Comparison of ENCODE assay signal across 8 cellular contexts in the genomic region with DNA sequence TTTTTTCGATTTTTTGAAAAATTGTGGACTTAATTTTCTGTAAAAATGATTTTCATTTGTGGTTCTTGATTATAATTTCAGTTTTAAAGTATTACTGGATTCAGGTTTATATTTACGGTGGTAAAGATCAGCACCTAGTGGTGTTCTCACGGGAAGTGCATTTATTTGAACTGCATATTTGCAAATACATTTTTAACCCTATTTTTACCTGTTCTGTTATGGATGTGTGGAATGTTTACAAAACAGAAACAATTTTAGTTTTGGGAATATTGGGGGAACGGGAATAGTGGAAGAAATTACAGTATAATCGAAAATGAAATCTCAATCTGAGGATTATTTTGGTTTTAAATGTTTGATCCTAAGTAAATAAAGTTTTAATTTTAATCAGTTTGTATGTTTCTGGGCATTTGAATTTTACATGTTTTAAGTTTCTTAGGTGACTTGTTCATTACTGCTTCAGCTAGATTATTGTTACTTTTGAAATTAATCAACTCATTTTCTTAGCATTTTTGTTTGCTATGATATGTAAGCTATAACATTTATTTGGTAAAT. TPM values are rescaled to one million over a fixed set of nuclear protein-coding genes. Genes with fewer than 3 reads are reported as not detected.
A peak's percentile ranks its signal among the peaks of the same experiment; 100 is the strongest.
DNase-seq lines count a peak whose midpoint lies in the region; ATAC-seq and TF ChIP-seq lines count a peak whose summit lies in the region.

No MANE protein-coding gene starts in this region.

- H3K27me3 ChIP-seq in SK-N-SH (ENCODE audit: insufficient read depth) (no peaks in the 10 kb centered on the region), NT2/D1 (ENCODE audit: insufficient read depth, insufficient read length) (no peaks in the 10 kb centered on the region)

- peak overlapping the region; percentile 90 for H2AFZ ChIP-seq in SK-N-SH (ENCODE audit: low read depth)

- no peak for ATAC-seq in SK-N-SH treated with all-trans-retinoic acid at 6 μM for 48 hours
- no peak for ATAC-seq in mucosa of descending colon
- no peak for ATAC-seq in GM18873 (IDR thresholded peaks at IDR 0.05; ENCODE audit: low FRiP score, unreplicated experiment)
- ATAC-seq in HG02759 (IDR thresholded peaks at IDR 0.05; ENCODE audit: unreplicated experiment): no peak

- no peak; the same call in 1 of the 2 replicates for TF ChIP-seq CTCF in SK-N-SH (IDR thresholded peaks at IDR 0.05)
- TF ChIP-seq CTCF in mucosa of descending colon (IDR thresholded peaks at IDR 0.05): no peak

- peaks cover 46% of the 10 kb centered on the region for H3K79me2 ChIP-seq in SK-N-SH (ENCODE audit: insufficient read depth)

- CTCF ChIA-PET in SK-N-SH (lab: Yijun Ruan, JAX): interaction anchor here (0.9 to 2.2 kb wide), 7 partner anchors 11 to 128 kb away, joined by 3 to 10 read pairs (median 4); no protein-coding TSS in a partner anchor

- TF ChIP-seq RAD21 in SK-N-SH (IDR thresholded peaks at IDR 0.05; ENCODE audit: low read length): no peak

- H4K20me1 ChIP-seq in SK-N-SH (ENCODE audit: insufficient read depth): no peaks in the 10 kb centered on the region

- POLR2A ChIA-PET in SK-N-SH (lab: Yijun Ruan, JAX): interaction anchor here (0.7 to 1.4 kb wide), 3 partner anchors 18 to 108 kb away, joined by 3 to 10 read pairs (median 7); no protein-coding TSS in a partner anchor

- peak overlapping the region; percentile 94 to 95 for H3K27ac ChIP-seq in SK-N-SH (ENCODE audit: low read depth in 2 of 2, low read length in 1 of 2)

- no peak for TF ChIP-seq EP300 in SK-N-SH (IDR thresholded peaks at IDR 0.05; ENCODE audit: borderline replicate concordance in 1 of 2, low read depth in 1 of 2, low read length in 1 of 2)

- H3F3A ChIP-seq in SK-N-SH (replicated peaks; ENCODE audit: insufficient read depth): peaks cover 21% of the 10 kb centered on the region

- H3K9me3 ChIP-seq in SK-N-SH: no peaks in the 10 kb centered on the region
- peaks cover 6% of the 10 kb centered on the region; the same call in 1 of the 2 replicates for H3K9me3 ChIP-seq in NT2/D1 (ENCODE audit: insufficient read depth, low read length)
- H3K9me3 ChIP-seq in mucosa of descending colon: no peaks in the 10 kb centered on the region

- H3K4me3 ChIP-seq in SK-N-SH (ENCODE audit: low read depth in 2 of 2, low read length in 1 of 2): peak overlapping the region; percentile 70 to 91
- peak overlapping the region; percentile 54 for H3K4me3 ChIP-seq in NT2/D1 (ENCODE audit: insufficient read length, low read depth)
- H3K4me3 ChIP-seq in mucosa of descending colon: peak overlapping the region; percentile 56

- H3K36me3 ChIP-seq in SK-N-SH (replicated peaks in 1 of 2; ENCODE audit: control insufficient read depth in 1 of 2, insufficient read depth in 2 of 2, low read length in 1 of 2) (peaks cover 0 to 10% of the 10 kb centered on the region in 2 experiments), NT2/D1 (ENCODE audit: insufficient read depth, insufficient read length, low read length) (peaks cover 7% of the 10 kb centered on the region), mucosa of descending colon (ENCODE audit: low read depth) (no peaks in the 10 kb centered on the region)

- peak overlapping the region; percentile 72 for H3K4me2 ChIP-seq in SK-N-SH

- 23% methylated on average over 5 of the region's 5 CpGs for WGBS in SK-N-SH (ENCODE audit: low lambda C conversion rate)

- DNase-seq in SK-N-SH (no peak), NT2/D1 (ENCODE audit: low read depth, low spot score) (peak; percentile 23), dermis blood vessel endothelial cell (peak; percentile 53), mucosa of descending colon (no peak)
- DNase-seq in activated CD8-positive, alpha-beta memory T cell treated with anti-CD3 and anti-CD28 coated beads for 24 hours: no peak

- no peaks in the 10 kb centered on the region for H3K9me2 ChIP-seq in SK-N-SH

- peak overlapping the region; percentile 80; the same call in 1 of the 2 replicates for H3K9ac ChIP-seq in SK-N-SH
- H3K9ac ChIP-seq in NT2/D1 (ENCODE audit: insufficient read length, low read depth): peak overlapping the region; percentile 25

- H3K4me1 ChIP-seq in SK-N-SH (ENCODE audit: control insufficient read depth in 1 of 2, insufficient read depth in 2 of 2, low read depth in 1 of 2, low read length in 1 of 2): no peaks in the 10 kb centered on the region; a peak in 1 of 4 replicates
- no peaks in the 10 kb centered on the region for H3K4me1 ChIP-seq in NT2/D1 (ENCODE audit: insufficient read depth, insufficient read length)
- H3K4me1 ChIP-seq in mucosa of descending colon (ENCODE audit: low read depth): no peaks in the 10 kb centered on the region

- intact Hi-C loops in mucosa of descending colon (cut with DNase I, micrococcal nuclease): loop anchor here (5.0 to 10.0 kb wide), 3 partner anchors 109 to 181 kb away; no protein-coding TSS in a partner anchor

TF ChIP-seq in SK-N-SH, 30 proteins besides CTCF, POLR2A, EP300 and RAD21 (continues in another document):
- TF ChIP-seq, protein P1, sequence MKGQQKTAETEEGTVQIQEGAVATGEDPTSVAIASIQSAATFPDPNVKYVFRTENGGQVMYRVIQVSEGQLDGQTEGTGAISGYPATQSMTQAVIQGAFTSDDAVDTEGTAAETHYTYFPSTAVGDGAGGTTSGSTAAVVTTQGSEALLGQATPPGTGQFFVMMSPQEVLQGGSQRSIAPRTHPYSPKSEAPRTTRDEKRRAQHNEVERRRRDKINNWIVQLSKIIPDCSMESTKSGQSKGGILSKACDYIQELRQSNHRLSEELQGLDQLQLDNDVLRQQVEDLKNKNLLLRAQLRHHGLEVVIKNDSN (IDR thresholded peaks at IDR 0.05; ENCODE audit: borderline replicate concordance, low read depth): no peak
- TF ChIP-seq MXI1 (IDR thresholded peaks at IDR 0.05; ENCODE audit: low read depth, low read length) (no peak), MEF2A (IDR thresholded peaks at IDR 0.05; ENCODE audit: borderline replicate concordance, low read depth) (no peak), RXRA (IDR thresholded peaks at IDR 0.05; ENCODE audit: borderline replicate concordance, low read depth) (no peak), RCOR1 (IDR thresholded peaks at IDR 0.05; ENCODE audit: low read length) (no peak), RFX5 (IDR thresholded peaks at IDR 0.05; ENCODE audit: low read length) (no peak), NFIC (IDR thresholded peaks at IDR 0.05; ENCODE audit: borderline replicate concordance) (no peak), NRF1 (IDR thresholded peaks at IDR 0.05; ENCODE audit: low read depth, low read length) (no peak), SIN3A (IDR thresholded peaks at IDR 0.05; ENCODE audit: borderline replicate concordance, low read depth, low read length) (no peak), YY1 (IDR thresholded peaks at IDR 0.05; ENCODE audit: low read depth) (no peak), GATA2 (CRISPR knock-in tag; IDR thresholded peaks at IDR 0.05) (no peak)

TF ChIP-seq in SK-N-SH treated with all-trans-retinoic acid at 6 μM for 48 hours, 23 proteins besides CTCF, POLR2A, EP300 and RAD21:
- TF ChIP-seq, protein P2, sequence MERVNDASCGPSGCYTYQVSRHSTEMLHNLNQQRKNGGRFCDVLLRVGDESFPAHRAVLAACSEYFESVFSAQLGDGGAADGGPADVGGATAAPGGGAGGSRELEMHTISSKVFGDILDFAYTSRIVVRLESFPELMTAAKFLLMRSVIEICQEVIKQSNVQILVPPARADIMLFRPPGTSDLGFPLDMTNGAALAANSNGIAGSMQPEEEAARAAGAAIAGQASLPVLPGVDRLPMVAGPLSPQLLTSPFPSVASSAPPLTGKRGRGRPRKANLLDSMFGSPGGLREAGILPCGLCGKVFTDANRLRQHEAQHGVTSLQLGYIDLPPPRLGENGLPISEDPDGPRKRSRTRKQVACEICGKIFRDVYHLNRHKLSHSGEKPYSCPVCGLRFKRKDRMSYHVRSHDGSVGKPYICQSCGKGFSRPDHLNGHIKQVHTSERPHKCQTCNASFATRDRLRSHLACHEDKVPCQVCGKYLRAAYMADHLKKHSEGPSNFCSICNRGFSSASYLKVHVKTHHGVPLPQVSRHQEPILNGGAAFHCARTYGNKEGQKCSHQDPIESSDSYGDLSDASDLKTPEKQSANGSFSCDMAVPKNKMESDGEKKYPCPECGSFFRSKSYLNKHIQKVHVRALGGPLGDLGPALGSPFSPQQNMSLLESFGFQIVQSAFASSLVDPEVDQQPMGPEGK (CRISPR knock-in tag; IDR thresholded peaks at IDR 0.05; ENCODE audit: borderline replicate concordance): no peak
- TF ChIP-seq ESRRG (CRISPR knock-in tag; IDR thresholded peaks at IDR 0.05) (no peak), RARB (CRISPR knock-in tag; IDR thresholded peaks at IDR 0.05) (no peak), PPARA (CRISPR knock-in tag; IDR thresholded peaks at IDR 0.05; ENCODE audit: borderline replicate concordance) (no peak), ZC3H10 (CRISPR knock-in tag; IDR thresholded peaks at IDR 0.05) (no peak), ZFP30 (CRISPR knock-in tag; IDR thresholded peaks at IDR 0.05) (no peak)

RNA-seq across cellular contexts. Expression of a gene that starts 0.8 kb away (rescaled TPM):
- 2.8 and 3.4 TPM in 2 replicates for polyA plus RNA-seq in SK-N-SH (2012; rRNA removed)
- polyA plus RNA-seq in SK-N-SH (2012; cell fraction: cytosol; rRNA removed): 3.1 and 3.9 TPM in 2 replicates
- polyA plus RNA-seq in SK-N-SH (2012; cell fraction: nucleus; rRNA removed): 3.8 and 5.2 TPM in 2 replicates
- total RNA-seq in dermis blood vessel endothelial cell: 32.3 and 36.8 TPM in 2 replicates
- total RNA-seq in mucosa of descending colon: 10 to 100 TPM; 40.3 to 84.1 (median 63.2) TPM

Comparison
In these comparisons a context has a peak if more than half of its experiments do, and no peak if none do; other contexts are left out.
1. DNase-seq: peak in NT2/D1 (single experiment) and dermis blood vessel endothelial cell (single experiment); none in SK-N-SH (single experiment), mucosa of descending colon (0 of 3) and activated CD8-positive, alpha-beta memory T cell treated with anti-CD3 and anti-CD28 coated beads for 24 hours (single experiment).
2. Peak in every context shown above with its lines, with median percentiles within 50 percentile points of each other: H3K4me3 ChIP-seq.